26 cellular contexts compared by ENCODE assay signal in the genomic region with DNA sequence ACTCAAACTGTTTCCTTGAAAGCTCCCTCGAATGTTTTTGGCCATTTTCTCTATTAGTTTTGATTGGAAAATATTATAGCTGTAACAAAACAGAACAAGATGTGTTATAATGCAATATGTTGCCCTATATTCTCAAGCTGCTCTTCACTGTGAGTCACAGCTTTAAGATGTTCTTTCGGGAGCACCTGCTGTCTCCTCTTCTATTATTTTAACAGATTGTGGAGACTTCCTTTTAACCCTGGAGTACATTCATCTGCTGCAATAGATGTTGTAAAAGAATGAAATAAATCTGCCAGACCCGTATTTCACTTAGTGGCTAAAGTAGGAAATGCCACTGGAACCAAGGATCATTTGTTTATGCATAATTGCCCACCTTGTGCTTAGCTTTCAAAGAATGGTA. TPM values are rescaled to one million over a fixed set of nuclear protein-coding genes. Genes with fewer than 3 reads are reported as not detected.
"Had no signal": no experiment of that assay in that cellular context is flagged by ENCODE, and none has a peak within 500 bp of the region (broad histone marks: within the 10 kb centered on the region; RNA-seq: fewer than 3 reads in every experiment).

No MANE protein-coding gene starts in this region.

- DNase-seq: activated CD4-positive, alpha-beta T cell treated with anti-CD3 and anti-CD28 coated beads, Interleukin-2, amount 10 ng/mL, durations not matched to agents 24 days and 14 days; activated effector memory CD4-positive, alpha-beta T cell treated with anti-CD3 and anti-CD28 coated beads, Interleukin-2, amount 50 U/mL, for 16 hours; activated naive CD4-positive, alpha-beta T cell treated with anti-CD3 and anti-CD28 coated beads, Interleukin-2, amount 50 U/mL, for 16 hours; activated T-cell treated with anti-CD3 and anti-CD28 coated beads, Interleukin-2, amount 50 U/mL, for 48 hours; amniotic stem cell; effector memory CD4-positive, alpha-beta T cell; gastrocnemius medialis; head of caudate nucleus; left ventricle myocardium superior; mammary epithelial cell; midbrain; natural killer cell; retina; SK-N-SH; spleen; stimulated activated CD4-positive, alpha-beta T cell treated with anti-CD3 and anti-CD28 coated beads, Interleukin-4, amount 100 ng/mL, for 1 hour; stimulated activated naive CD4-positive, alpha-beta T cell treated with Interleukin-2 at 50 U/mL for 16 hours; upper lobe of left lung had no signal

- ATAC-seq: activated CD4-positive, CD25-positive, alpha-beta regulatory T cell treated with anti-CD3 and anti-CD28 coated beads, Interleukin-2, amount 50 U/mL, for 24 hours; gastrocnemius medialis; left ventricle myocardium superior; natural killer cell had no signal

- H3K27me3 Mint-ChIP-seq: activated CD4-positive, alpha-beta T cell treated with anti-CD3 and anti-CD28 coated beads, Interleukin-2, amount 10 ng/mL, durations not matched to agents 24 days and 14 days; progenitor cell of endocrine pancreas had no signal

- H3K4me2 ChIP-seq: SK-N-SH had no signal

- H3K9ac ChIP-seq: SK-N-SH had no signal

- H3K9me3 ChIP-seq: esophagus muscularis mucosa, gastrocnemius medialis, SK-N-SH, spleen, upper lobe of left lung had no signal

- H3K4me3 Mint-ChIP-seq: activated CD4-positive, alpha-beta T cell treated with anti-CD3 and anti-CD28 coated beads, Interleukin-2, amount 10 ng/mL, durations not matched to agents 24 days and 14 days; natural killer cell had no signal

- H3K27me3 ChIP-seq: esophagus muscularis mucosa, gastrocnemius medialis, spleen, upper lobe of left lung had no signal

- H3K9me3 Mint-ChIP-seq: activated CD4-positive, alpha-beta T cell treated with anti-CD3 and anti-CD28 coated beads, Interleukin-2, amount 10 ng/mL, durations not matched to agents 24 days and 14 days; natural killer cell had no signal

- FAIRE-seq: endothelial cell of umbilical vein, islet of Langerhans had no signal

- H3K27ac Mint-ChIP-seq: activated CD4-positive, alpha-beta T cell treated with anti-CD3 and anti-CD28 coated beads, Interleukin-2, amount 10 ng/mL, durations not matched to agents 24 days and 14 days; progenitor cell of endocrine pancreas had no signal

- H3K27ac ChIP-seq: esophagus muscularis mucosa, gastrocnemius medialis, spleen, upper lobe of left lung, VCaP had no signal

- H3K4me3 ChIP-seq: esophagus muscularis mucosa, gastrocnemius medialis, spleen, upper lobe of left lung had no signal

RNA-seq across cellular contexts. Expression of gene REELD1, which starts 27.8 kb away (rescaled TPM):
- total RNA-seq: activated CD4-positive, alpha-beta T cell treated with anti-CD3 and anti-CD28 coated beads, Interleukin-2, amount 10 ng/mL, durations not matched to agents 24 days and 14 days; dermis microvascular lymphatic vessel endothelial cell; endothelial cell of umbilical vein; left ventricle myocardium superior; mammary epithelial cell; osteocyte; progenitor cell of endocrine pancreas had no signal
- polyA plus RNA-seq: endothelial cell of umbilical vein, mammary epithelial cell, SK-N-SH had no signal
